In genomic region chr7:91109200-91109599, GRCh38 we compare ENCODE assay signal across 2 cellular contexts.
TF ChIP-seq lines count a peak whose summit lies in the region.

No MANE protein-coding gene starts in this region.

TF ChIP-seq in HepG2, 621 proteins besides CTCF, POLR2A, EP300 and RAD21 (continued from another document):
- no peak for TF ChIP-seq CEBPZ (IDR thresholded peaks at IDR 0.05; ENCODE audit: low read length)
- peak; percentile 35 to 64; a peak in 3 of 4 replicates for TF ChIP-seq MAFK (conservative IDR thresholded peaks at IDR 0.05 in 1 of 2, IDR thresholded peaks at IDR 0.05 in 1 of 2; ENCODE audit: low read length in 2 of 2)
- no peak for TF ChIP-seq PHF20 (CRISPR knock-in tag; IDR thresholded peaks at IDR 0.05)
- no peak for TF ChIP-seq BCLAF1 (IDR thresholded peaks at IDR 0.05)

TF ChIP-seq in K562, 482 proteins besides CTCF, POLR2A, EP300 and RAD21 (continued from another document):
- TF ChIP-seq ZBTB2 (IDR thresholded peaks at IDR 0.05) (no peak), ZNF316 (IDR thresholded peaks at IDR 0.05) (peak; percentile 49; the same call in 1 of the 2 replicates)
TF ChIP-seq in K562: peak in this region for 1.
